20 cellular contexts compared by ENCODE assay signal in genomic region chr2:228599297-228599696, GRCh38.
DNase-seq lines count a peak whose midpoint lies in the region; TF ChIP-seq lines count a peak whose summit lies in the region.
"Had no signal": no experiment of that assay in that cellular context is flagged by ENCODE, and none has a peak within 500 bp of the region (broad histone marks: within the 10 kb centered on the region; RNA-seq: fewer than 3 reads in every experiment).

No MANE protein-coding gene starts in this region.

- H3K4me1 ChIP-seq in Karpas-422 (ENCODE audit: low read length), result peaks cover 39% of the 10 kb centered on the region
- no peaks in the 10 kb centered on the region for H3K4me1 ChIP-seq in SJCRH30
- peaks cover 14 to 23% of the 10 kb centered on the region in 2 donors for H3K4me1 ChIP-seq in mucosa of rectum (ENCODE audit: control insufficient read depth in 2 of 2, insufficient read depth in 2 of 2, low read length in 2 of 2)
- H3K4me1 ChIP-seq in testis, result no peaks in the 10 kb centered on the region
- H3K4me1 ChIP-seq: breast epithelium, gastroesophageal sphincter had no signal

- H3K9ac ChIP-seq in Karpas-422 (ENCODE audit: low read length) (peak overlapping the region; percentile 57), mucosa of rectum (ENCODE audit: low read depth in 1 of 2, low read length in 2 of 2) (no peak overlapping the region)

- no peaks in the 10 kb centered on the region for H3K36me3 Mint-ChIP-seq in type B pancreatic cell
- H3K36me3 Mint-ChIP-seq: CD8-positive, alpha-beta T cell had no signal

- peak overlapping the region; percentile 68 for H3K4me2 ChIP-seq in Karpas-422 (ENCODE audit: low read depth, low read length, poor library complexity, severe bottlenecking)

- H3K27ac ChIP-seq in Karpas-422 (ENCODE audit: low read length) (peak overlapping the region; percentile 65), SJCRH30 (no peak overlapping the region), mucosa of rectum (ENCODE audit: low read depth in 2 of 2, low read length in 2 of 2) (peak overlapping the region; percentile 57 to 74), testis (no peak overlapping the region)
- H3K27ac ChIP-seq: breast epithelium, epithelial cell of prostate, gastroesophageal sphincter had no signal

- H3K79me2 ChIP-seq in Karpas-422 (ENCODE audit: low read length), result no peaks in the 10 kb centered on the region

- no peak overlapping the region for H3K4me3 Mint-ChIP-seq in type B pancreatic cell
- H3K4me3 Mint-ChIP-seq: CD8-positive, alpha-beta T cell had no signal

- peak; percentile 28 for DNase-seq in GM12865 (ENCODE audit: low read depth)
- DNase-seq in Karpas-422, result peak; percentile 55
- peak in 1 of 2 experiments; percentile 9 for DNase-seq in SJCRH30
- no peak for DNase-seq in effector CD4-positive, alpha-beta T cell
- DNase-seq in testis, result no peak
- no peak for DNase-seq in NAMALWA (ENCODE audit: low spot score)
- no peak for DNase-seq in type B pancreatic cell (ENCODE audit: extremely low spot score, unreplicated experiment)
- DNase-seq: activated CD4-positive, alpha-beta T cell treated with anti-CD3 and anti-CD28 coated beads for 48 hours; activated CD8-positive, alpha-beta memory T cell treated with anti-CD3 and anti-CD28 coated beads, Interleukin-2, amount 50 U/mL, for 4 hours; activated effector memory CD4-positive, alpha-beta T cell treated with Interleukin-2 at 50 U/mL for 16 hours; CD8-positive, alpha-beta T cell; DMS53; KG1; NCI-H1436; NCI-H82; stimulated activated CD4-positive, alpha-beta T cell treated with anti-CD3 and anti-CD28 coated beads, Interleukin-12 subunit alpha, Interleukin-12 subunit beta, amount 100 ng/mL, for 4 hours had no signal

- no peaks in the 10 kb centered on the region for H3K27me3 ChIP-seq in Karpas-422 (ENCODE audit: low read length)
- no peaks in the 10 kb centered on the region for H3K27me3 ChIP-seq in SJCRH30
- H3K27me3 ChIP-seq in mucosa of rectum (ENCODE audit: control insufficient read depth in 2 of 2, insufficient read depth in 2 of 2, low read length in 2 of 2), result no peaks in the 10 kb centered on the region
- no peaks in the 10 kb centered on the region for H3K27me3 ChIP-seq in testis
- H3K27me3 ChIP-seq: breast epithelium, gastroesophageal sphincter had no signal

- intact Hi-C loops in testis (cut with DNase I; ENCODE audit: low total_unique reads), result no loop called here

- no peaks in the 10 kb centered on the region for H3K4me1 Mint-ChIP-seq in type B pancreatic cell (ENCODE audit: unreplicated experiment)

- peak overlapping the region; percentile 97 for H2AFZ ChIP-seq in Karpas-422 (ENCODE audit: low read length)

- no peaks in the 10 kb centered on the region for H3K27me3 Mint-ChIP-seq in type B pancreatic cell

- H3K36me3 ChIP-seq in Karpas-422 (ENCODE audit: insufficient read depth, low read length) (no peaks in the 10 kb centered on the region), SJCRH30 (no peaks in the 10 kb centered on the region), mucosa of rectum (ENCODE audit: control insufficient read depth in 2 of 2, insufficient read depth in 2 of 2, low read length in 2 of 2) (no peaks in the 10 kb centered on the region), testis (ENCODE audit: low read depth, missing control alignments) (no peaks in the 10 kb centered on the region)
- H3K36me3 ChIP-seq: breast epithelium, gastroesophageal sphincter had no signal

- 0 out of 2 replicates have a peak, but pooled peaks cover 3% of the 10 kb centered on the region for H3K9me2 ChIP-seq in Karpas-422 (replicated peaks; ENCODE audit: insufficient read depth, low read length)

- no peaks in the 10 kb centered on the region for H3K9me3 Mint-ChIP-seq in type B pancreatic cell

- no peak overlapping the region for H3K27ac Mint-ChIP-seq in type B pancreatic cell
- H3K27ac Mint-ChIP-seq: CD8-positive, alpha-beta T cell had no signal

- H3K9me3 ChIP-seq in Karpas-422 (ENCODE audit: low read length) (no peaks in the 10 kb centered on the region), SJCRH30 (replicated peaks) (no peaks in the 10 kb centered on the region), mucosa of rectum (ENCODE audit: control insufficient read depth in 2 of 2, low read length in 2 of 2) (no peaks in the 10 kb centered on the region), testis (no peaks in the 10 kb centered on the region)
- H3K9me3 ChIP-seq: breast epithelium, gastroesophageal sphincter had no signal

- H4K20me1 ChIP-seq in Karpas-422 (ENCODE audit: insufficient read depth, low read depth, low read length), result no peaks in the 10 kb centered on the region

- TF ChIP-seq POLR2A in testis (IDR thresholded peaks at IDR 0.05), result no peak

- TF ChIP-seq CTCF in GM12865 (IDR thresholded peaks at IDR 0.05; ENCODE audit: insufficient read depth, low read depth, low read length, missing control alignments) (no peak), testis (IDR thresholded peaks at IDR 0.05) (no peak), type B pancreatic cell (conservative IDR thresholded peaks at IDR 0.05) (no peak)

- no peak overlapping the region for H3K4me3 ChIP-seq in GM12865 (ENCODE audit: low read depth, low read length)
- peak overlapping the region; percentile 41 for H3K4me3 ChIP-seq in Karpas-422 (ENCODE audit: low read length)
- H3K4me3 ChIP-seq in SJCRH30, result peak overlapping the region; percentile 12; the same call in 1 of the 2 replicates
- peak overlapping the region in 1 of 2 donors; percentile 48 for H3K4me3 ChIP-seq in mucosa of rectum (ENCODE audit: low read length in 2 of 2)
- H3K4me3 ChIP-seq in testis, result no peak overlapping the region
- H3K4me3 ChIP-seq: breast epithelium, gastroesophageal sphincter had no signal

- WGBS in testis, 2 donors, result 43 to 62% methylated on average over 5 of the region's 5 CpGs

Comparison
In these comparisons a context has a peak if more than half of its experiments do, and no peak if none do; other contexts are left out.
1. DNase-seq: peak in GM12865 (single experiment) and Karpas-422 (single experiment); none in effector CD4-positive, alpha-beta T cell (single experiment), testis (single experiment), NAMALWA (single experiment) and type B pancreatic cell (single experiment).
2. H3K4me3 ChIP-seq: peak in Karpas-422 (single experiment) and SJCRH30 (single experiment); none in GM12865 (single experiment) and testis (0 of 2).
3. H3K27ac ChIP-seq: peak in Karpas-422 (single experiment) and mucosa of rectum (2 of 2); none in SJCRH30 (single experiment) and testis (0 of 2).